In genomic region chr16:22206847-22207714, GRCh38 we compare ENCODE assay signal across 8 cellular contexts. TPM values are rescaled to one million over a fixed set of nuclear protein-coding genes. Genes with fewer than 3 reads are reported as not detected.
DNase-seq lines count a peak whose midpoint lies in the region; ATAC-seq and TF ChIP-seq lines count a peak whose summit lies in the region.

No MANE protein-coding gene starts in this region.

- peaks cover 24% of the 10 kb centered on the region for H3K79me2 ChIP-seq in OCI-LY1 (ENCODE audit: insufficient read depth, low read length)

- intact Hi-C loops in esophagus squamous epithelium (cut with DNase I), result loop anchor here (5.0 kb wide), 1 partner anchor 90 kb away; the partner anchor contains the start of gene POLR3E

- H3K4me1 ChIP-seq in OCI-LY1 (ENCODE audit: insufficient read depth, low read length, severe bottlenecking) (peaks cover 42% of the 10 kb centered on the region), esophagus squamous epithelium (peaks cover 23 to 73% (median 32%) of the 10 kb centered on the region in 3 donors)

- H3K27me3 ChIP-seq in OCI-LY1 (ENCODE audit: insufficient read depth, low read length) (no peaks in the 10 kb centered on the region), esophagus squamous epithelium (no peaks in the 10 kb centered on the region)

- H3K4me2 ChIP-seq in OCI-LY1 (ENCODE audit: low read length), result peak overlapping the region; percentile 72

- no peaks in the 10 kb centered on the region for H3K9me2 ChIP-seq in OCI-LY1 (ENCODE audit: low read depth, low read length)

- peaks cover 4% of the 10 kb centered on the region; the same call in 1 of the 2 replicates for H3F3A ChIP-seq in OCI-LY1 (ENCODE audit: insufficient read depth, low read length)

- peak overlapping the region; percentile 90 to 98 (median 94) for H3K4me3 Mint-ChIP-seq in naive B cell
- H3K4me3 Mint-ChIP-seq in stimulated activated naive CD8-positive, alpha-beta T cell treated with anti-CD3 and anti-CD28 coated beads, Interleukin-15, Interleukin-2, amounts not matched to agents 100 ng/mL and 50 ng/mL, for 24 hours, result peak overlapping the region; percentile 99

- TF ChIP-seq POLR2A in esophagus squamous epithelium (IDR thresholded peaks at IDR 0.05), result no peak

- H2AFZ ChIP-seq in OCI-LY1 (ENCODE audit: low read length), result no peak overlapping the region

- WGBS in esophagus squamous epithelium, 2 donors, result 1 to 9% methylated on average over 11 of the region's 35 CpGs

- H3K9me3 Mint-ChIP-seq in naive B cell, result peaks cover 0 to 2% (median 0%) of the 10 kb centered on the region in 7 donors
- no peaks in the 10 kb centered on the region for H3K9me3 Mint-ChIP-seq in stimulated activated naive CD8-positive, alpha-beta T cell treated with anti-CD3 and anti-CD28 coated beads, Interleukin-15, Interleukin-2, amounts not matched to agents 100 ng/mL and 50 ng/mL, for 24 hours

- H3K27ac Mint-ChIP-seq in naive B cell, result peak overlapping the region; percentile 96 to 100 (median 98)
- H3K27ac Mint-ChIP-seq in stimulated activated naive CD8-positive, alpha-beta T cell treated with anti-CD3 and anti-CD28 coated beads, Interleukin-15, Interleukin-2, amounts not matched to agents 100 ng/mL and 50 ng/mL, for 24 hours, result peak overlapping the region; percentile 99

- H3K4me3 ChIP-seq in OCI-LY1 (ENCODE audit: low read depth, low read length, poor library complexity, severe bottlenecking), result peak overlapping the region; percentile 74
- H3K4me3 ChIP-seq in esophagus squamous epithelium, result peak overlapping the region; percentile 67 to 90 (median 78)

- TF ChIP-seq CTCF in 22Rv1 (IDR thresholded peaks at IDR 0.05) (no peak), OCI-LY1 (IDR thresholded peaks at IDR 0.05; ENCODE audit: low read length) (no peak), esophagus squamous epithelium (IDR thresholded peaks at IDR 0.05) (no peak)

- H3K9ac ChIP-seq in OCI-LY1 (ENCODE audit: low read length), result peak overlapping the region; percentile 74

- H3K4me1 Mint-ChIP-seq in naive B cell, result peaks cover 30 to 46% (median 32%) of the 10 kb centered on the region in 3 donors
- H3K4me1 Mint-ChIP-seq in stimulated activated naive CD8-positive, alpha-beta T cell treated with anti-CD3 and anti-CD28 coated beads, Interleukin-15, Interleukin-2, amounts not matched to agents 100 ng/mL and 50 ng/mL, for 24 hours (ENCODE audit: low read depth), result peaks cover 52% of the 10 kb centered on the region

- H3K27ac ChIP-seq in 22Rv1 (peak overlapping the region; percentile 78), OCI-LY1 (ENCODE audit: low read depth, low read length, poor library complexity, severe bottlenecking) (peak overlapping the region; percentile 85), esophagus squamous epithelium (peak overlapping the region; percentile 81 to 94 (median 88))

- ATAC-seq in GM18867 (IDR thresholded peaks at IDR 0.05; ENCODE audit: unreplicated experiment) (peak; percentile 42), HG03280 (IDR thresholded peaks at IDR 0.05; ENCODE audit: unreplicated experiment) (peak; percentile 49), naive B cell (ENCODE audit: low read depth in 2 of 2) (peak; percentile 80 to 81)

- peaks cover 17% of the 10 kb centered on the region for H3K36me3 ChIP-seq in OCI-LY1 (ENCODE audit: insufficient read depth, low read length)
- H3K36me3 ChIP-seq in esophagus squamous epithelium, result peaks cover 0 to 9% (median 0%) of the 10 kb centered on the region in 3 donors

- peaks cover 4% of the 10 kb centered on the region for H3K9me3 ChIP-seq in OCI-LY1 (ENCODE audit: low read length)
- no peaks in the 10 kb centered on the region for H3K9me3 ChIP-seq in esophagus squamous epithelium

- H3K36me3 Mint-ChIP-seq in naive B cell, result no peaks in the 10 kb centered on the region
- peaks cover 25% of the 10 kb centered on the region for H3K36me3 Mint-ChIP-seq in stimulated activated naive CD8-positive, alpha-beta T cell treated with anti-CD3 and anti-CD28 coated beads, Interleukin-15, Interleukin-2, amounts not matched to agents 100 ng/mL and 50 ng/mL, for 24 hours (ENCODE audit: low read depth)

- H3K27me3 Mint-ChIP-seq in naive B cell, result no peaks in the 10 kb centered on the region
- H3K27me3 Mint-ChIP-seq in stimulated activated naive CD8-positive, alpha-beta T cell treated with anti-CD3 and anti-CD28 coated beads, Interleukin-15, Interleukin-2, amounts not matched to agents 100 ng/mL and 50 ng/mL, for 24 hours, result no peaks in the 10 kb centered on the region

- DNase-seq in activated T-cell treated with anti-CD3 and anti-CD28 coated beads, Interleukin-2, amount 50 U/mL, for 48 hours, result peak; percentile 79 to 82
- peak; percentile 41 for DNase-seq in esophagus squamous epithelium (lab: John Stamatoyannopoulos, UW)
- DNase-seq in naive B cell, result peak; percentile 92

- H4K20me1 ChIP-seq in OCI-LY1 (ENCODE audit: insufficient read depth, low read length), result no peaks in the 10 kb centered on the region

RNA-seq across cellular contexts. Expression of gene EEF2K, which starts 1.0 kb away (rescaled TPM):
- 10 to 100 TPM; 10.6 to 26.9 (median 16.2) TPM for total RNA-seq in esophagus squamous epithelium
- 1 to 10 TPM; 1.2 to 2.9 (median 1.8) TPM for polyA plus RNA-seq in naive B cell (ENCODE audit: low read depth in 6 of 6)

RNA-seq across cellular contexts. Expression of gene SDR42E2, which starts 44.8 kb away (rescaled TPM):
- total RNA-seq in esophagus squamous epithelium, result not detected
- 1 to 10 TPM in 1 of 6 donors, under 1 TPM in 4, not detected in 1; 0.21 to 1.2 (median 0.81) TPM for polyA plus RNA-seq in naive B cell (ENCODE audit: low read depth in 6 of 6)

Comparison
In these comparisons a context has a peak if more than half of its experiments do, and no peak if none do; other contexts are left out.
1. Peak in every context shown above with its lines: DNase-seq, ATAC-seq, H3K4me3 ChIP-seq and H3K27ac ChIP-seq.
2. DNase-seq: peak in every context shown above with its lines; median percentile 92 in naive B cell; 80 in activated T-cell treated with anti-CD3 and anti-CD28 coated beads, Interleukin-2, amount 50 U/mL, for 48 hours; 41 in esophagus squamous epithelium.